Comparison of ENCODE assay signal across 1 cellular context in genomic region chr16:9003322-9003721, GRCh38.
A peak's percentile ranks its signal among the peaks of the same experiment; 100 is the strongest.
TF ChIP-seq lines count a peak whose summit lies in the region.

No MANE protein-coding gene starts in this region.

TF ChIP-seq in HepG2, 621 proteins besides CTCF, POLR2A, EP300 and RAD21 (continued from another document):
- TF ChIP-seq ZNF350 (CRISPR knock-in tag; IDR thresholded peaks at IDR 0.05; ENCODE audit: borderline replicate concordance, low read depth) (no peak), ZNF724P (CRISPR knock-in tag; IDR thresholded peaks at IDR 0.05; ENCODE audit: borderline replicate concordance) (no peak), RORA (CRISPR knock-in tag; IDR thresholded peaks at IDR 0.05) (0 out of 2 replicates have a peak, but pooled peaks have one; percentile 62), ZNF552 (CRISPR knock-in tag; IDR thresholded peaks at IDR 0.05; ENCODE audit: borderline replicate concordance) (no peak)
